ENCODE assay signal across 11 cellular contexts in genomic region chr10:75202321-75203096, GRCh38. TPM values are rescaled to one million over a fixed set of nuclear protein-coding genes. Genes with fewer than 3 reads are reported as not detected.
A peak's percentile ranks its signal among the peaks of the same experiment; 100 is the strongest.
DNase-seq lines count a peak whose midpoint lies in the region; ATAC-seq and TF ChIP-seq lines count a peak whose summit lies in the region.
"Had no signal": no experiment of that assay in that cellular context is flagged by ENCODE, and none has a peak within 500 bp of the region (broad histone marks: within the 10 kb centered on the region; RNA-seq: fewer than 3 reads in every experiment).

No MANE protein-coding gene starts in this region.

- H3K27me3 ChIP-seq in adrenal gland (no peaks in the 10 kb centered on the region), heart right ventricle (no peaks in the 10 kb centered on the region)
- H3K27me3 ChIP-seq: breast epithelium had no signal

- no peak overlapping the region for H3K4me3 ChIP-seq in adrenal gland
- H3K4me3 ChIP-seq in heart right ventricle = no peak overlapping the region
- H3K4me3 ChIP-seq: breast epithelium had no signal

- H3K36me3 ChIP-seq in adrenal gland (replicated peaks in 1 of 2) (no peaks in the 10 kb centered on the region), heart right ventricle (peaks cover 0 to 3% (median 0%) of the 10 kb centered on the region in 9 donors)
- H3K36me3 ChIP-seq: breast epithelium had no signal

- intact Hi-C loops in adrenal gland (cut with DNase I) = no loop called here
- intact Hi-C loops in heart right ventricle (cut with DNase I) = no loop called here
- intact Hi-C loops in sciatic nerve (cut with DNase I) = no loop called here

- ATAC-seq in heart right ventricle (peak; percentile 88 to 97 (median 96)), sciatic nerve (peak; percentile 80)

- H3K4me1 ChIP-seq in adrenal gland (replicated peaks in 1 of 2) = peaks cover 5 to 15% of the 10 kb centered on the region in 2 donors
- H3K4me1 ChIP-seq in heart right ventricle = peaks cover 4 to 22% (median 15%) of the 10 kb centered on the region in 9 donors
- H3K4me1 ChIP-seq: breast epithelium had no signal

- no peaks in the 10 kb centered on the region for H3K9me3 ChIP-seq in adrenal gland (replicated peaks in 1 of 3)
- no peaks in the 10 kb centered on the region for H3K9me3 ChIP-seq in heart right ventricle
- H3K9me3 ChIP-seq: breast epithelium had no signal

- 57 to 94% (median 73%) methylated on average over 1 of the region's 1 CpG for WGBS in adrenal gland, 4 donors
- 29 to 42% methylated on average over 1 of the region's 1 CpG for WGBS in heart right ventricle, 2 donors

- H3K27ac ChIP-seq in adrenal gland (peak overlapping the region in 3 of 5 donors; percentile 4 to 57 (median 36)), heart right ventricle (peak overlapping the region in 9 of 10 donors; percentile 26 to 75 (median 65))

- peak; percentile 58 for DNase-seq in GM04504 (ENCODE audit: low read depth)
- peak in 6 of 7 donors; percentile 56 to 79 (median 70) for DNase-seq in adrenal gland
- DNase-seq in heart right ventricle = peak; percentile 68 to 78
- DNase-seq in sciatic nerve (ENCODE audit: low spot score) = peak; percentile 55
- DNase-seq in 8988T = no peak
- no peak for DNase-seq in activated T-cell treated with anti-CD3 and anti-CD28 coated beads, Interleukin-2, amount 50 U/mL, for 1 hour
- DNase-seq in stimulated activated naive CD4-positive, alpha-beta T cell treated with Interleukin-2 at 50 U/mL for 16 hours (lab: John Stamatoyannopoulos, UW) = no peak
- DNase-seq in T-helper 1 cell = no peak
- DNase-seq: activated CD4-positive, CD25-positive, alpha-beta regulatory T cell treated with anti-CD3 and anti-CD28 coated beads, Interleukin-2, amount 50 U/mL, for 72 hours; DMS79 had no signal

- TF ChIP-seq CTCF in adrenal gland (IDR thresholded peaks at IDR 0.05) (no peak), heart right ventricle (IDR thresholded peaks at IDR 0.05) (no peak)

- no peak for TF ChIP-seq POLR2A in adrenal gland (IDR thresholded peaks at IDR 0.05)

RNA-seq across cellular contexts. Expression of gene VDAC2, which starts 8.1 kb away (rescaled TPM):
- total RNA-seq in adrenal gland (100 to 1,000 TPM; 139 to 271 (median 197) TPM), heart right ventricle (100 to 1,000 TPM; 445 to 606 (median 499) TPM), sciatic nerve (120 TPM)
- polyA plus RNA-seq in adrenal gland (100 to 1,000 TPM in 2 of 3 donors, 10 to 100 TPM in 1; 83.2 to 297 (median 115) TPM), heart right ventricle (100 to 1,000 TPM; 193 to 457 TPM)

RNA-seq across cellular contexts. Expression of gene COMTD1, which starts 33.2 kb away (rescaled TPM):
- 10 to 100 TPM; 17.3 to 82.0 (median 32.7) TPM for total RNA-seq in adrenal gland
- polyA plus RNA-seq in adrenal gland = 100 to 1,000 TPM in 1 of 3 donors, 10 to 100 TPM in 1, 1 to 10 TPM in 1; 2.0 to 137 (median 95.0) TPM
- 10 to 100 TPM; 16.4 to 51.5 (median 29.4) TPM for total RNA-seq in heart right ventricle
- polyA plus RNA-seq in heart right ventricle = 100 to 1,000 TPM; 103 to 254 TPM
- total RNA-seq in sciatic nerve = 13.0 TPM

Comparison
In these comparisons a context has a peak if more than half of its experiments do, and no peak if none do; other contexts are left out.
1. DNase-seq: peak in GM04504 (single experiment), adrenal gland (6 of 7), heart right ventricle (2 of 2) and sciatic nerve (single experiment); none in 8988T (single experiment), activated T-cell treated with anti-CD3 and anti-CD28 coated beads, Interleukin-2, amount 50 U/mL, for 1 hour (single experiment), stimulated activated naive CD4-positive, alpha-beta T cell treated with Interleukin-2 at 50 U/mL for 16 hours (single experiment) and T-helper 1 cell (0 of 5).